Comparison of ENCODE assay signal across 1 cellular context in genomic region chr15:101446527-101447167, GRCh38.
A peak's percentile ranks its signal among the peaks of the same experiment; 100 is the strongest.
TF ChIP-seq lines count a peak whose summit lies in the region.

No MANE protein-coding gene starts in this region.

TF ChIP-seq in HepG2, 621 proteins besides CTCF, POLR2A, EP300 and RAD21 (continued from another document and continues in another):
- peak; percentile 50; the same call in 1 of the 2 replicates for TF ChIP-seq ARID4A (CRISPR knock-in tag; IDR thresholded peaks at IDR 0.05; ENCODE audit: borderline replicate concordance)
- no peak for TF ChIP-seq HOMEZ (CRISPR knock-in tag; IDR thresholded peaks at IDR 0.05; ENCODE audit: low read depth)
- 0 out of 2 replicates have a peak, but pooled peaks have one; percentile 25 for TF ChIP-seq NRL (CRISPR knock-in tag; IDR thresholded peaks at IDR 0.05; ENCODE audit: borderline replicate concordance)
- TF ChIP-seq HNRNPUL1 (IDR thresholded peaks at IDR 0.05; ENCODE audit: low read depth, low read length) = no peak
- TF ChIP-seq E2F2 (CRISPR knock-in tag; IDR thresholded peaks at IDR 0.05; ENCODE audit: borderline replicate concordance) = no peak
- no peak for TF ChIP-seq ZXDC (CRISPR knock-in tag; IDR thresholded peaks at IDR 0.05)
- TF ChIP-seq HDAC6 (IDR thresholded peaks at IDR 0.05; ENCODE audit: low read depth, low read length) = no peak
- no peak for TF ChIP-seq CBX1 (IDR thresholded peaks at IDR 0.05; ENCODE audit: low read depth)
- TF ChIP-seq ATF1 (CRISPR knock-in tag; IDR thresholded peaks at IDR 0.05) = no peak
- no peak for TF ChIP-seq ZNF275 (CRISPR knock-in tag; IDR thresholded peaks at IDR 0.05; ENCODE audit: borderline replicate concordance)
- no peak for TF ChIP-seq ZNF788 (CRISPR knock-in tag; IDR thresholded peaks at IDR 0.05; ENCODE audit: borderline replicate concordance)
- no peak for TF ChIP-seq ZKSCAN8 (CRISPR knock-in tag; IDR thresholded peaks at IDR 0.05; ENCODE audit: borderline replicate concordance)
- peak; percentile 36; the same call in 1 of the 2 replicates for TF ChIP-seq SOX5 (CRISPR knock-in tag; IDR thresholded peaks at IDR 0.05; ENCODE audit: borderline replicate concordance)
- no peak for TF ChIP-seq ZNF879 (CRISPR knock-in tag; IDR thresholded peaks at IDR 0.05)
- no peak for TF ChIP-seq ZNF143 (CRISPR knock-in tag; IDR thresholded peaks at IDR 0.05)
- TF ChIP-seq ZFYVE20 (CRISPR knock-in tag; IDR thresholded peaks at IDR 0.05; ENCODE audit: borderline replicate concordance, low read depth) = no peak
- TF ChIP-seq HNF4G (IDR thresholded peaks at IDR 0.05; ENCODE audit: borderline replicate concordance, low read depth, low read length) = peak; percentile 19; the same call in 1 of the 2 replicates
- TF ChIP-seq HNF4G (CRISPR knock-in tag; IDR thresholded peaks at IDR 0.05; ENCODE audit: borderline replicate concordance, low read depth) = no peak
- no peak for TF ChIP-seq HINFP (CRISPR knock-in tag; IDR thresholded peaks at IDR 0.05; ENCODE audit: low read depth)
- no peak for TF ChIP-seq ZBTB1 (CRISPR knock-in tag; IDR thresholded peaks at IDR 0.05; ENCODE audit: borderline replicate concordance)
- TF ChIP-seq TEAD3 (CRISPR knock-in tag; optimal IDR thresholded peaks at IDR 0.05; ENCODE audit: borderline replicate concordance) = no peak
- no peak for TF ChIP-seq ZNF263 (CRISPR knock-in tag; IDR thresholded peaks at IDR 0.05)
- TF ChIP-seq TEF (CRISPR knock-in tag; IDR thresholded peaks at IDR 0.05) = no peak
- TF ChIP-seq RFXANK (CRISPR knock-in tag; IDR thresholded peaks at IDR 0.05) = no peak
- TF ChIP-seq ZFP91 (CRISPR knock-in tag; IDR thresholded peaks at IDR 0.05; ENCODE audit: borderline replicate concordance) = no peak
- no peak for TF ChIP-seq ZFAT (CRISPR knock-in tag; conservative IDR thresholded peaks at IDR 0.05)
- TF ChIP-seq ZSCAN22 (CRISPR knock-in tag; IDR thresholded peaks at IDR 0.05) = no peak
- no peak for TF ChIP-seq NFE2 (CRISPR knock-in tag; IDR thresholded peaks at IDR 0.05)
- TF ChIP-seq ZFP82 (CRISPR knock-in tag; IDR thresholded peaks at IDR 0.05; ENCODE audit: borderline replicate concordance) = no peak
- TF ChIP-seq SRF (IDR thresholded peaks at IDR 0.05; ENCODE audit: low read depth, low read length) = no peak
- no peak for TF ChIP-seq NFIB (CRISPR knock-in tag; IDR thresholded peaks at IDR 0.05; ENCODE audit: borderline replicate concordance)
- TF ChIP-seq REL (CRISPR knock-in tag; conservative IDR thresholded peaks at IDR 0.05) = no peak
- no peak for TF ChIP-seq THAP8 (CRISPR knock-in tag; IDR thresholded peaks at IDR 0.05; ENCODE audit: borderline replicate concordance)
- TF ChIP-seq NFE2L2 (IDR thresholded peaks at IDR 0.05; ENCODE audit: low read length) = no peak
- no peak for TF ChIP-seq REST (IDR thresholded peaks at IDR 0.05; ENCODE audit: borderline replicate concordance in 1 of 2, low read depth in 1 of 2, low read length in 2 of 2)
- TF ChIP-seq NR1H2 (CRISPR knock-in tag; IDR thresholded peaks at IDR 0.05; ENCODE audit: borderline replicate concordance, low read depth) = no peak
- TF ChIP-seq GTF3A (CRISPR knock-in tag; conservative IDR thresholded peaks at IDR 0.05) = no peak
- TF ChIP-seq CCAR2 (optimal IDR thresholded peaks at IDR 0.05; ENCODE audit: low read depth, low read length) = no peak
- no peak for TF ChIP-seq BRF2 (CRISPR knock-in tag; IDR thresholded peaks at IDR 0.05)
- no peak for TF ChIP-seq ZNF570 (CRISPR knock-in tag; IDR thresholded peaks at IDR 0.05; ENCODE audit: borderline replicate concordance)
- TF ChIP-seq ZFP41 (CRISPR knock-in tag; IDR thresholded peaks at IDR 0.05; ENCODE audit: borderline replicate concordance) = 0 out of 2 replicates have a peak, but pooled peaks have one; percentile 28
